Comparison of ENCODE assay signal across 8 cellular contexts in the genomic region with DNA sequence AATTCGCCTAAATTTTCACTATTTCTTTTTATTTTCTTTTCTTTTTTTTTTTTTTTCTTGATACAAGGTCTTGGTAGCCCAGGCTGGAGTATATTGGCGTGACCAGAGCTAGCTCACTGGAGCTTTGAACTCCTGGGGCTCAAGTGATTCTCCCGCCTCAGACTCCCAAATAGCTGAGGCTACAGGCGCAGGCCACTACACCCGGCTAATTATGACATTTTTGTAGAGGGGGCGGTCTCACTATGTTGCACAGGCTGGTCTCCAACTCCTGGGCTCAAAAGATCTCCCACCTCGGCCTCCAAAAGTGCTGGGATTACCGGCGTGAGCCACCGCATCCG. TPM values are rescaled to one million over a fixed set of nuclear protein-coding genes. Genes with fewer than 3 reads are reported as not detected.
DNase-seq lines count a peak whose midpoint lies in the region; ATAC-seq and TF ChIP-seq lines count a peak whose summit lies in the region.

No MANE protein-coding gene starts in this region.

- peaks cover 2% of the 10 kb centered on the region for H3K4me1 Mint-ChIP-seq in progenitor cell of endocrine pancreas (ENCODE audit: low read depth)

- no peaks in the 10 kb centered on the region for H3K9me3 ChIP-seq in Peyer's patch

- H3K36me3 ChIP-seq in Peyer's patch: no peaks in the 10 kb centered on the region

- ATAC-seq in esophagus mucosa: peak; percentile 10

- no peaks in the 10 kb centered on the region for H3K9me3 Mint-ChIP-seq in progenitor cell of endocrine pancreas (ENCODE audit: low read depth)

- no peaks in the 10 kb centered on the region for H3K36me3 Mint-ChIP-seq in progenitor cell of endocrine pancreas (ENCODE audit: insufficient read depth)

- H3K27ac ChIP-seq in Peyer's patch: peak overlapping the region in 3 of 4 donors; percentile 82 to 88 (median 83)

- TF ChIP-seq POLR2A in Peyer's patch (IDR thresholded peaks at IDR 0.05): no peak

- H3K27ac Mint-ChIP-seq in progenitor cell of endocrine pancreas: peak overlapping the region; percentile 98

- H3K4me3 ChIP-seq in GM08714 (ENCODE audit: low read length) (peak overlapping the region; percentile 82), Peyer's patch (peak overlapping the region; percentile 48 to 76 (median 59))

- H3K27me3 Mint-ChIP-seq in progenitor cell of endocrine pancreas: no peaks in the 10 kb centered on the region

- TF ChIP-seq CTCF in Peyer's patch (IDR thresholded peaks at IDR 0.05) (no peak), progenitor cell of endocrine pancreas (IDR thresholded peaks at IDR 0.05; ENCODE audit: unreplicated experiment) (no peak)

- H3K4me3 Mint-ChIP-seq in progenitor cell of endocrine pancreas (ENCODE audit: low read depth): peak overlapping the region; percentile 87

- H3K4me1 ChIP-seq in Peyer's patch: no peaks in the 10 kb centered on the region

- no peaks in the 10 kb centered on the region for H3K27me3 ChIP-seq in Peyer's patch

- DNase-seq in Peyer's patch (no peak), progenitor cell of endocrine pancreas (ENCODE audit: low spot score, unreplicated experiment) (no peak), SKM-1 (lab: John Stamatoyannopoulos, UW; ENCODE audit: unreplicated experiment) (no peak), NCI-H2081 treated with DMSO at 0.1 percent for 48 hours (lab: John Stamatoyannopoulos, UW) (no peak), NCI-H526 treated with DMSO at 0.1 percent for 48 hours (lab: John Stamatoyannopoulos, UW) (no peak)
- no peak for DNase-seq in effector CD4-positive, alpha-beta T cell

RNA-seq across cellular contexts. Expression of a gene that starts 37.3 kb away (rescaled TPM):
- 100 to 1,000 TPM in 3 of 4 donors, 10 to 100 TPM in 1; 88.2 to 152 (median 127) TPM for total RNA-seq in Peyer's patch
- 74.8 TPM for total RNA-seq in esophagus mucosa
- total RNA-seq in progenitor cell of endocrine pancreas: 120 and 133 TPM in 2 replicates
